11 cellular contexts compared by ENCODE assay signal in genomic region chr11:37657645-37658044, GRCh38.
A peak's percentile ranks its signal among the peaks of the same experiment; 100 is the strongest.
DNase-seq lines count a peak whose midpoint lies in the region; ATAC-seq and TF ChIP-seq lines count a peak whose summit lies in the region.
"Had no signal": no experiment of that assay in that cellular context is flagged by ENCODE, and none has a peak within 500 bp of the region (broad histone marks: within the 10 kb centered on the region; RNA-seq: fewer than 3 reads in every experiment).

No MANE protein-coding gene starts in this region.

- H3K4me3 ChIP-seq in DND-41 (ENCODE audit: low read depth in 1 of 2, low read length in 2 of 2) (no peak overlapping the region), astrocyte of the spinal cord (ENCODE audit: low read depth, low read length) (no peak overlapping the region), mesendoderm (ENCODE audit: low read length) (no peak overlapping the region), tibial artery (no peak overlapping the region), sigmoid colon (no peak overlapping the region)
- H3K4me3 ChIP-seq: colonic mucosa had no signal

- TF ChIP-seq CTCF in DND-41 (IDR thresholded peaks at IDR 0.05; ENCODE audit: borderline replicate concordance, extremely low read depth, low read length, poor library complexity, severe bottlenecking) (peak; percentile 32), astrocyte of the spinal cord (IDR thresholded peaks at IDR 0.05; ENCODE audit: low read depth, low read length) (peak; percentile 69), tibial artery (IDR thresholded peaks at IDR 0.05) (peak in 1 of 2 experiments; percentile 15), sigmoid colon (IDR thresholded peaks at IDR 0.05) (no peak)

- H4K5ac ChIP-seq in mesendoderm (ENCODE audit: low read length) = no peak overlapping the region

- no peak overlapping the region for H2AFZ ChIP-seq in DND-41 (ENCODE audit: low read depth, low read length)

- H3K18ac ChIP-seq in mesendoderm (ENCODE audit: low read length) = no peak overlapping the region

- H3K79me2 ChIP-seq in DND-41 (ENCODE audit: insufficient read depth, low read length) = no peaks in the 10 kb centered on the region
- no peaks in the 10 kb centered on the region for H3K79me2 ChIP-seq in mesendoderm (ENCODE audit: control insufficient read depth, insufficient read depth, low read length)

- no peaks in the 10 kb centered on the region for H3K4me1 ChIP-seq in DND-41 (ENCODE audit: insufficient read depth, low read length)
- no peaks in the 10 kb centered on the region for H3K4me1 ChIP-seq in mesendoderm (ENCODE audit: control insufficient read depth, low read depth, low read length)
- no peaks in the 10 kb centered on the region for H3K4me1 ChIP-seq in tibial artery
- H3K4me1 ChIP-seq in sigmoid colon = no peaks in the 10 kb centered on the region
- H3K4me1 ChIP-seq: colonic mucosa had no signal

- H3K4me2 ChIP-seq in DND-41 (ENCODE audit: insufficient read depth, low read length) (no peak overlapping the region), mesendoderm (ENCODE audit: low read length) (no peak overlapping the region)

- H3K27ac ChIP-seq in DND-41 (ENCODE audit: low read length) (no peak overlapping the region), mesendoderm (ENCODE audit: low read depth, low read length) (no peak overlapping the region), tibial artery (no peak overlapping the region), sigmoid colon (no peak overlapping the region)
- H3K27ac ChIP-seq: colonic mucosa had no signal

- intact Hi-C loops in tibial artery (cut with DNase I; ENCODE audit: low total_unique reads) (no loop called here), sigmoid colon (cut with DNase I) (no loop called here), cardiac septum (cut with DNase I) (no loop called here)

- no peak overlapping the region for H3K23ac ChIP-seq in mesendoderm (ENCODE audit: low read length)

- in situ Hi-C loops in astrocyte of the spinal cord (cut with HindIII; ENCODE audit: low sequenced_read_pairs) = no loop called here

- no peak for ATAC-seq in DND-41 (ENCODE audit: insufficient read depth, low read depth)
- ATAC-seq: left cardiac atrium had no signal

- no peak overlapping the region for H2BK5ac ChIP-seq in mesendoderm (ENCODE audit: low read length)

- no peak overlapping the region for H3K9ac ChIP-seq in DND-41 (ENCODE audit: low read depth, low read length)
- H3K9ac ChIP-seq in mesendoderm (ENCODE audit: low read length) = no peak overlapping the region

- no CpG with 5 or more reads among the region's 1 CpG for WGBS in mesendoderm (ENCODE audit: extremely low coverage, insufficient coverage, low lambda C conversion rate)
- 82 to 87% methylated on average over 1 of the region's 1 CpG for WGBS in sigmoid colon, 2 donors

- no peak overlapping the region for H3K56ac ChIP-seq in mesendoderm (ENCODE audit: low read length)

- H4K8ac ChIP-seq in mesendoderm (ENCODE audit: low read depth, low read length) = no peak overlapping the region

- H2BK120ac ChIP-seq in mesendoderm (ENCODE audit: low read depth, low read length) = no peak overlapping the region

- DNase-seq in DND-41 (no peak), M059J (ENCODE audit: low read depth) (peak; percentile 33), astrocyte of the spinal cord (ENCODE audit: low read depth, low spot score) (peak; percentile 55), mesendoderm (peak; percentile 29), iPS-NIHi11 (ENCODE audit: low spot score) (no peak), tibial artery (no peak), sigmoid colon (no peak), cardiac septum (ENCODE audit: low spot score) (no peak)
- DNase-seq: activated CD8-positive, alpha-beta memory T cell treated with anti-CD3 and anti-CD28 coated beads, Interleukin-2, amount 50 U/mL, for 4 hours; colonic mucosa; left cardiac atrium had no signal

- no peak overlapping the region for H2BK15ac ChIP-seq in mesendoderm (replicated peaks; ENCODE audit: low read depth)

- no peaks in the 10 kb centered on the region for H3K79me1 ChIP-seq in mesendoderm (ENCODE audit: low read length)

- no peaks in the 10 kb centered on the region for H4K20me1 ChIP-seq in DND-41 (ENCODE audit: insufficient read depth, low read length)

- no peak overlapping the region for H2AK5ac ChIP-seq in mesendoderm (ENCODE audit: low read length)

- no peak overlapping the region for H3K4ac ChIP-seq in mesendoderm (ENCODE audit: low read depth, low read length)

- no peaks in the 10 kb centered on the region for H3K9me3 ChIP-seq in DND-41 (ENCODE audit: insufficient read depth, low read length, severe bottlenecking)
- no peaks in the 10 kb centered on the region for H3K9me3 ChIP-seq in tibial artery
- H3K9me3 ChIP-seq in sigmoid colon = peaks cover 0 to 3% (median 0%) of the 10 kb centered on the region in 4 donors
- H3K9me3 ChIP-seq: colonic mucosa had no signal

- H3K27me3 ChIP-seq in DND-41 (ENCODE audit: insufficient read depth, low read length, poor library complexity) = no peaks in the 10 kb centered on the region
- no peaks in the 10 kb centered on the region for H3K27me3 ChIP-seq in mesendoderm (ENCODE audit: insufficient read depth, low read length, poor library complexity)
- no peaks in the 10 kb centered on the region for H3K27me3 ChIP-seq in tibial artery
- no peaks in the 10 kb centered on the region for H3K27me3 ChIP-seq in sigmoid colon
- H3K27me3 ChIP-seq: colonic mucosa had no signal

- no peak for TF ChIP-seq EP300 in sigmoid colon (IDR thresholded peaks at IDR 0.05)

- no peaks in the 10 kb centered on the region for H3K36me3 ChIP-seq in DND-41 (ENCODE audit: insufficient read depth, low read length)
- no peaks in the 10 kb centered on the region for H3K36me3 ChIP-seq in mesendoderm (ENCODE audit: control insufficient read depth, insufficient read depth, low read length)
- no peaks in the 10 kb centered on the region for H3K36me3 ChIP-seq in tibial artery
- H3K36me3 ChIP-seq in sigmoid colon = no peaks in the 10 kb centered on the region
- H3K36me3 ChIP-seq: colonic mucosa had no signal

- no peak for TF ChIP-seq POLR2A in sigmoid colon (IDR thresholded peaks at IDR 0.05)

Comparison
In these comparisons a context has a peak if more than half of its experiments do, and no peak if none do; other contexts are left out.
1. DNase-seq: peak in M059J (single experiment), astrocyte of the spinal cord (single experiment) and mesendoderm (single experiment); none in DND-41 (single experiment), iPS-NIHi11 (single experiment), tibial artery (0 of 2), sigmoid colon (single experiment) and cardiac septum (single experiment).
2. CTCF ChIP-seq: peak in DND-41 (single experiment) and astrocyte of the spinal cord (single experiment); none in sigmoid colon (0 of 4).